In the genomic region with DNA sequence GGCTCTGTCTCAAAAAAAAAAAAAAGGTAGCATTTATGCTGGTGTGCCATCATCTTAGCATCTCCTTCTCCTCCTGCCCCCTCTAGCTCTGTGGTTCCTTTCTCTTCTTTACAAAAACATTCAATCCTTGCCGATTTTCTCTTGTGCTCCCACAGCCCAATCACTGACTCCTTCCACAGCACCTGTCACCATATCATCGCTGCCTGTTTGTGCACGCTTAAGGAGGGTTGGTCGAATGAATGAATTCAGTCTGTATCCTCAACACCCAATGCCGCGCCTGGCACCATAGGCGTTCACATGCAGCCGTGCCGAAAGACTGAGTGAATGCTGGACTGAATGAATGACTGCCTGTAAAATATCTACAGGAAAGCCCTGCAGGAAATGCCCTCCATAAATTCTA, we compare ENCODE assay signal across 13 cellular contexts. TPM values are rescaled to one million over a fixed set of nuclear protein-coding genes. Genes with fewer than 3 reads are reported as not detected.
DNase-seq lines count a peak whose midpoint lies in the region; ATAC-seq and TF ChIP-seq lines count a peak whose summit lies in the region.
"Had no signal": no experiment of that assay in that cellular context is flagged by ENCODE, and none has a peak within 500 bp of the region (broad histone marks: within the 10 kb centered on the region; RNA-seq: fewer than 3 reads in every experiment).

No MANE protein-coding gene starts in this region.

- CTCF ChIA-PET in WTC11 (lab: Charles Lee) (no interaction called here), HEK293T (lab: Yijun Ruan, JAX) (interaction anchor here (2.4 kb wide), 1 partner anchor 9 kb away, joined by 18 read pairs; the partner anchor contains the start of gene RNU5D-1)

- no peaks in the 10 kb centered on the region for H3K36me3 Mint-ChIP-seq in GM23338 (ENCODE audit: low read depth)
- H3K36me3 Mint-ChIP-seq in WTC11 = no peaks in the 10 kb centered on the region
- H3K36me3 Mint-ChIP-seq in endothelial cell (ENCODE audit: low read depth, unreplicated experiment) = no peaks in the 10 kb centered on the region

- H3K27ac Mint-ChIP-seq in GM23338 (no peak overlapping the region; the same call in none of the 2 replicates), WTC11 (peak overlapping the region; percentile 61), endothelial cell (ENCODE audit: unreplicated experiment) (peak overlapping the region; percentile 55)

- H2AFZ ChIP-seq in GM23338 = 0 out of 2 replicates have a peak overlapping the region, but pooled peaks have one; percentile 95

- no peaks in the 10 kb centered on the region for H4K20me1 ChIP-seq in GM23338 (replicated peaks; ENCODE audit: insufficient read depth)

- no peak for DNase-seq in GM23338 (ENCODE audit: low spot score)
- DNase-seq in WTC11 (ENCODE audit: low spot score) = no peak
- DNase-seq in endothelial cell (ENCODE audit: low spot score) = no peak
- DNase-seq in HEK293T (ENCODE audit: extremely low spot score) = no peak
- DNase-seq in DMS79 (lab: John Stamatoyannopoulos, UW) = no peak
- DNase-seq in mesenteric fat pad (ENCODE audit: low spot score) = no peak
- DNase-seq in dorsolateral prefrontal cortex = no peak
- DNase-seq: islet precursor cell, Right ventricle myocardium superior had no signal

- ATAC-seq in GM23338 (no peak), WTC11 (no peak)

- no peak overlapping the region for H3K4me2 ChIP-seq in GM23338

- H3K27me3 Mint-ChIP-seq in GM23338 (ENCODE audit: insufficient read depth, low read depth, poor library complexity) (peaks cover 16% of the 10 kb centered on the region), WTC11 (ENCODE audit: low read depth) (peaks cover 2% of the 10 kb centered on the region; the same call in 1 of the 2 replicates), endothelial cell (ENCODE audit: unreplicated experiment) (peaks cover 8% of the 10 kb centered on the region)

- TF ChIP-seq CTCF in C4-2B (conservative IDR thresholded peaks at IDR 0.05) = no peak
- no peak for TF ChIP-seq CTCF in GM23338 (conservative IDR thresholded peaks at IDR 0.05; ENCODE audit: low read depth in 2 of 2)
- TF ChIP-seq CTCF in WTC11 (IDR thresholded peaks at IDR 0.05) = no peak
- TF ChIP-seq CTCF in endothelial cell (IDR thresholded peaks at IDR 0.05; ENCODE audit: unreplicated experiment) = no peak
- no peak for TF ChIP-seq CTCF in dorsolateral prefrontal cortex (IDR thresholded peaks at IDR 0.05 in 54 of 56, conservative IDR thresholded peaks at IDR 0.05 in 2 of 56; ENCODE audit: low read depth in 1 of 56, partially characterized antibody in 56 of 56)

- no peaks in the 10 kb centered on the region for H3K79me2 ChIP-seq in GM23338 (replicated peaks; ENCODE audit: insufficient read depth)

- H3K4me3 ChIP-seq in GM23338 (no peak overlapping the region), dorsolateral prefrontal cortex (no peak overlapping the region)
- H3K4me3 ChIP-seq: breast epithelium had no signal

- H3K9me3 Mint-ChIP-seq in GM23338 (peaks cover 2% of the 10 kb centered on the region; the same call in 1 of the 3 replicates), WTC11 (no peaks in the 10 kb centered on the region), endothelial cell (ENCODE audit: unreplicated experiment) (no peaks in the 10 kb centered on the region)

- intact Hi-C loops in dorsolateral prefrontal cortex (cut with DNase I) = loop anchor here in 1 of 2 donors (10.0 kb wide), 1 partner anchor 292 kb away; the partner anchor contains the start of genes HECTD3 and UROD

- no peaks in the 10 kb centered on the region for H3K9me2 ChIP-seq in GM23338 (ENCODE audit: insufficient read depth)

- H3K36me3 ChIP-seq in GM23338 (ENCODE audit: insufficient read depth) = no peaks in the 10 kb centered on the region
- H3K36me3 ChIP-seq: breast epithelium had no signal

- no peaks in the 10 kb centered on the region for H3K27me3 ChIP-seq in GM23338 (ENCODE audit: insufficient read depth)
- no peaks in the 10 kb centered on the region for H3K27me3 ChIP-seq in dorsolateral prefrontal cortex
- H3K27me3 ChIP-seq: breast epithelium had no signal

- H3K4me3 Mint-ChIP-seq in GM23338 (no peak overlapping the region; the same call in 2 of the 3 replicates), WTC11 (no peak overlapping the region), endothelial cell (ENCODE audit: unreplicated experiment) (no peak overlapping the region)

- 0 out of 2 replicates have a peak, but pooled peaks cover 3% of the 10 kb centered on the region for H3F3A ChIP-seq in GM23338 (replicated peaks; ENCODE audit: low read depth)

- H3K27ac ChIP-seq in C4-2B (peak overlapping the region; percentile 73; the same call in 1 of the 2 replicates), GM23338 (ENCODE audit: low read depth) (no peak overlapping the region), dorsolateral prefrontal cortex (no peak overlapping the region)
- H3K27ac ChIP-seq: breast epithelium had no signal

- H3K4me1 ChIP-seq in GM23338 (ENCODE audit: insufficient read depth) = no peaks in the 10 kb centered on the region
- H3K4me1 ChIP-seq: breast epithelium had no signal

- H3K4me1 Mint-ChIP-seq in GM23338 (no peaks in the 10 kb centered on the region; the same call in 2 of the 3 replicates), WTC11 (peaks cover 8% of the 10 kb centered on the region; the same call in 1 of the 2 replicates), endothelial cell (ENCODE audit: unreplicated experiment) (peaks cover 14% of the 10 kb centered on the region)

- POLR2A ChIA-PET in WTC11 (lab: Charles Lee) (interaction anchor here (2.0 to 2.2 kb wide), 2 partner anchors 8 to 53 kb away, joined by 9 to 35 read pairs; partner anchors contain the start of genes RNU5D-1 and RPS8), HEK293T (lab: Yijun Ruan, JAX) (interaction anchor here (0.9 to 2.1 kb wide), 4 partner anchors 18 to 288 kb away, joined by 3 to 37 read pairs (median 11); partner anchors contain the start of genes HECTD3 and UROD)

TF ChIP-seq in GM23338, 12 proteins besides CTCF, POLR2A, EP300 and RAD21 (continues in another document):
- no peak for TF ChIP-seq POLR2AphosphoS5 (IDR thresholded peaks at IDR 0.05; ENCODE audit: low read depth)
- no peak for TF ChIP-seq ZNF114 (CRISPR knock-in tag; IDR thresholded peaks at IDR 0.05)
- TF ChIP-seq NANOG (IDR thresholded peaks at IDR 0.05; ENCODE audit: borderline replicate concordance) = no peak

TF ChIP-seq in WTC11, 78 proteins besides CTCF, POLR2A, EP300 and RAD21 (continues in another document):
- TF ChIP-seq ZNF423 (CRISPR knock-in tag; IDR thresholded peaks at IDR 0.05) = no peak
- no peak for TF ChIP-seq E2F5 (CRISPR knock-in tag; IDR thresholded peaks at IDR 0.05)

TF ChIP-seq in HEK293T, 16 proteins besides CTCF, POLR2A, EP300 and RAD21:
- TF ChIP-seq FOXA1 (IDR thresholded peaks at IDR 0.05) (no peak), NFRKB (IDR thresholded peaks at IDR 0.05) (no peak), HDGF (IDR thresholded peaks at IDR 0.05; ENCODE audit: borderline replicate concordance) (no peak), CTBP1 (IDR thresholded peaks at IDR 0.05; ENCODE audit: borderline replicate concordance) (no peak), LEF1 (IDR thresholded peaks at IDR 0.05; ENCODE audit: borderline replicate concordance) (no peak), ARNT (IDR thresholded peaks at IDR 0.05) (no peak), FOXK2 (IDR thresholded peaks at IDR 0.05) (no peak), TARDBP (IDR thresholded peaks at IDR 0.05) (no peak), FOXM1 (IDR thresholded peaks at IDR 0.05; ENCODE audit: borderline replicate concordance) (no peak), BHLHE40 (IDR thresholded peaks at IDR 0.05; ENCODE audit: borderline replicate concordance) (no peak), SUZ12 (IDR thresholded peaks at IDR 0.05) (no peak)
- TF ChIP-seq, protein P1, sequence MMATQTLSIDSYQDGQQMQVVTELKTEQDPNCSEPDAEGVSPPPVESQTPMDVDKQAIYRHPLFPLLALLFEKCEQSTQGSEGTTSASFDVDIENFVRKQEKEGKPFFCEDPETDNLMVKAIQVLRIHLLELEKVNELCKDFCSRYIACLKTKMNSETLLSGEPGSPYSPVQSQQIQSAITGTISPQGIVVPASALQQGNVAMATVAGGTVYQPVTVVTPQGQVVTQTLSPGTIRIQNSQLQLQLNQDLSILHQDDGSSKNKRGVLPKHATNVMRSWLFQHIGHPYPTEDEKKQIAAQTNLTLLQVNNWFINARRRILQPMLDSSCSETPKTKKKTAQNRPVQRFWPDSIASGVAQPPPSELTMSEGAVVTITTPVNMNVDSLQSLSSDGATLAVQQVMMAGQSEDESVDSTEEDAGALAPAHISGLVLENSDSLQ (IDR thresholded peaks at IDR 0.05) = no peak
TF ChIP-seq in HEK293T: peak in this region for 0.

RNA-seq across cellular contexts. Expression of gene RNU5D-1, which starts 7.9 kb away (rescaled TPM):
- total RNA-seq in GM23338 (2014; rRNA removed; shearing (Covaris generic)) = not detected in 2 replicates
- polyA plus RNA-seq in GM23338 (2016; fragmentation: Nextera tagmentation; extraction: Ambion mirVana) = not detected in 2 replicates
- total RNA-seq in WTC11 (2021) (not detected in 3 replicates), endothelial cell (ENCODE audit: unreplicated experiment) (not detected), mesenteric fat pad (not detected), dorsolateral prefrontal cortex (not detected)
- total RNA-seq: activated CD8-positive, alpha-beta memory T cell treated with anti-CD3 and anti-CD28 coated beads for 36 hours; breast epithelium; Right ventricle myocardium superior had no signal
- polyA plus RNA-seq: neural cell had no signal

RNA-seq across cellular contexts. Expression of gene KIF2C, which starts 16.6 kb away (rescaled TPM):
- total RNA-seq in GM23338 (2014; rRNA removed; shearing (Covaris generic)) = 58.2 and 62.9 TPM in 2 replicates
- 35.9 and 38.0 TPM in 2 replicates for polyA plus RNA-seq in GM23338 (2016; fragmentation: Nextera tagmentation; extraction: Ambion mirVana)
- total RNA-seq in WTC11 (2021) = 82.6 to 93.8 TPM (median 85.4 TPM) in 3 replicates
- 12.9 TPM for total RNA-seq in endothelial cell (ENCODE audit: unreplicated experiment)
- 0.26 TPM for total RNA-seq in mesenteric fat pad
- total RNA-seq in dorsolateral prefrontal cortex = 1 to 10 TPM in 57 of 120 experiments, under 1 TPM in 63; 0.16 to 4.3 (median 0.91) TPM

RNA-seq across cellular contexts. Expression of gene ARMH1, which starts 48.5 kb away (rescaled TPM):
- 0.31 and 0.62 TPM in 2 replicates for total RNA-seq in GM23338 (2014; rRNA removed; shearing (Covaris generic))
- polyA plus RNA-seq in GM23338 (2016; fragmentation: Nextera tagmentation; extraction: Ambion mirVana) = 1.0 TPM in 1 of 2 replicates, not detected in the other
- 0.74 to 1.6 TPM (median 0.78 TPM) in 3 replicates for total RNA-seq in WTC11 (2021)
- 4.1 TPM for total RNA-seq in endothelial cell (ENCODE audit: unreplicated experiment)
- total RNA-seq in mesenteric fat pad = 1.9 TPM
- 10 to 100 TPM in 97 of 120 experiments, 1 to 10 TPM in 23; 5.2 to 28.0 (median 13.0) TPM for total RNA-seq in dorsolateral prefrontal cortex

RNA-seq across cellular contexts. Expression of gene TMEM53, which starts 48.8 kb away (rescaled TPM):
- 4.3 and 20.8 TPM in 2 replicates for total RNA-seq in GM23338 (2014; rRNA removed; shearing (Covaris generic))
- polyA plus RNA-seq in GM23338 (2016; fragmentation: Nextera tagmentation; extraction: Ambion mirVana) = 10.6 and 15.4 TPM in 2 replicates
- total RNA-seq in WTC11 (2021) = 8.2 to 10.9 TPM (median 10.0 TPM) in 3 replicates
- 15.6 TPM for total RNA-seq in endothelial cell (ENCODE audit: unreplicated experiment)
- total RNA-seq in mesenteric fat pad = 16.8 TPM
- 10 to 100 TPM in 78 of 120 experiments, 1 to 10 TPM in 42; 6.1 to 18.4 (median 11.0) TPM for total RNA-seq in dorsolateral prefrontal cortex

RNA-seq across cellular contexts. Expression of gene RPS8, which starts 52.3 kb away (rescaled TPM):
- total RNA-seq in GM23338 (2014; rRNA removed; shearing (Covaris generic)) = 1,756 and 2,098 TPM in 2 replicates
- 2,427 and 2,738 TPM in 2 replicates for polyA plus RNA-seq in GM23338 (2016; fragmentation: Nextera tagmentation; extraction: Ambion mirVana)
- total RNA-seq in WTC11 (2021) (2,343 to 2,726 TPM (median 2,722 TPM) in 3 replicates), endothelial cell (ENCODE audit: unreplicated experiment) (1,789 TPM), mesenteric fat pad (1,343 TPM), dorsolateral prefrontal cortex (100 to 1,000 TPM; 313 to 628 (median 452) TPM)
